16 cellular contexts compared by ENCODE assay signal in genomic region chr3:23590424-23590823, GRCh38.
"Had no signal": no experiment of that assay in that cellular context is flagged by ENCODE, and none has a peak within 500 bp of the region (broad histone marks: within the 10 kb centered on the region; RNA-seq: fewer than 3 reads in every experiment).

No MANE protein-coding gene starts in this region.

- H3K27ac ChIP-seq: coronary artery, left ventricle myocardium inferior, pancreas, skin epidermis, thyroid gland, uterus had no signal

- H3K27me3 Mint-ChIP-seq: activated CD4-positive, alpha-beta T cell treated with anti-CD3 and anti-CD28 coated beads, Interleukin-2, amount 10 ng/mL, durations not matched to agents 24 days and 14 days had no signal

- H3K4me3 Mint-ChIP-seq: activated CD4-positive, alpha-beta T cell treated with anti-CD3 and anti-CD28 coated beads, Interleukin-2, amount 10 ng/mL, durations not matched to agents 24 days and 14 days; activated naive CD4-positive, alpha-beta T cell treated with anti-CD3 and anti-CD28 coated beads for 36 hours; activated T-helper 17 cell treated with anti-CD3 and anti-CD28 coated beads, Interleukin-2, amount 50 U/mL, for 72 hours; WTC11 had no signal

- H3K27me3 ChIP-seq: heart left ventricle, pancreas, thyroid gland, uterus had no signal

- H3K36me3 ChIP-seq: heart left ventricle, left ventricle myocardium inferior, pancreas, thyroid gland had no signal

- H3K4me1 ChIP-seq: pancreas, uterus had no signal

- DNase-seq: activated CD4-positive, alpha-beta T cell treated with anti-CD3 and anti-CD28 coated beads, Interleukin-2, amount 10 ng/mL, durations not matched to agents 24 days and 14 days; activated naive CD4-positive, alpha-beta T cell treated with anti-CD3 and anti-CD28 coated beads for 36 hours; caudate nucleus; effector CD4-positive, alpha-beta T cell; heart left ventricle; islet precursor cell; left ventricle myocardium inferior; mesendoderm; pancreas; thyroid gland; uterus had no signal

- H3K4me1 Mint-ChIP-seq: activated CD4-positive, alpha-beta T cell treated with anti-CD3 and anti-CD28 coated beads, Interleukin-2, amount 10 ng/mL, durations not matched to agents 24 days and 14 days; activated T-helper 17 cell treated with anti-CD3 and anti-CD28 coated beads, Interleukin-2, amount 50 U/mL, for 72 hours; WTC11 had no signal

- H3K9me3 Mint-ChIP-seq: activated CD4-positive, alpha-beta T cell treated with anti-CD3 and anti-CD28 coated beads, Interleukin-2, amount 10 ng/mL, durations not matched to agents 24 days and 14 days; activated naive CD4-positive, alpha-beta T cell treated with anti-CD3 and anti-CD28 coated beads for 36 hours; activated T-helper 17 cell treated with anti-CD3 and anti-CD28 coated beads, Interleukin-2, amount 50 U/mL, for 72 hours; WTC11 had no signal

- H3K9me3 ChIP-seq: heart left ventricle, left ventricle myocardium inferior, pancreas, thyroid gland, uterus had no signal

- ATAC-seq: activated T-helper 17 cell treated with anti-CD3 and anti-CD28 coated beads, Interleukin-2, amount 50 U/mL, for 72 hours; pancreas; WTC11 had no signal

- H3K36me3 Mint-ChIP-seq: WTC11 had no signal

- FAIRE-seq: frontal cortex, pancreas had no signal

- H3K4me3 ChIP-seq: coronary artery, heart left ventricle, left ventricle myocardium inferior, pancreas, skin epidermis, thyroid gland, uterus had no signal

- H3K27ac Mint-ChIP-seq: activated CD4-positive, alpha-beta T cell treated with anti-CD3 and anti-CD28 coated beads, Interleukin-2, amount 10 ng/mL, durations not matched to agents 24 days and 14 days; activated naive CD4-positive, alpha-beta T cell treated with anti-CD3 and anti-CD28 coated beads for 36 hours; activated T-helper 17 cell treated with anti-CD3 and anti-CD28 coated beads, Interleukin-2, amount 50 U/mL, for 72 hours; WTC11 had no signal
